ENCODE assay signal across 1 cellular context in genomic region chr20:23943304-23943703, GRCh38.
TF ChIP-seq lines count a peak whose summit lies in the region.

No MANE protein-coding gene starts in this region.

TF ChIP-seq in HepG2, 621 proteins besides CTCF, POLR2A, EP300 and RAD21 (continued from another document):
- TF ChIP-seq PHB2 (IDR thresholded peaks at IDR 0.05; ENCODE audit: partially characterized antibody) (peak; percentile 51), ATF7 (IDR thresholded peaks at IDR 0.05) (peak; percentile 17; the same call in 1 of the 2 replicates), ATF7 (CRISPR knock-in tag; IDR thresholded peaks at IDR 0.05) (no peak), ZNF275 (CRISPR knock-in tag; IDR thresholded peaks at IDR 0.05; ENCODE audit: borderline replicate concordance) (no peak), EED (CRISPR knock-in tag; IDR thresholded peaks at IDR 0.05) (no peak), GTF2F1 (IDR thresholded peaks at IDR 0.05; ENCODE audit: low read length) (no peak), PRDM15 (CRISPR knock-in tag; IDR thresholded peaks at IDR 0.05) (no peak), CHCHD3 (CRISPR knock-in tag; IDR thresholded peaks at IDR 0.05) (no peak), ZNF572 (CRISPR knock-in tag; IDR thresholded peaks at IDR 0.05) (no peak)
- TF ChIP-seq, protein P1, sequence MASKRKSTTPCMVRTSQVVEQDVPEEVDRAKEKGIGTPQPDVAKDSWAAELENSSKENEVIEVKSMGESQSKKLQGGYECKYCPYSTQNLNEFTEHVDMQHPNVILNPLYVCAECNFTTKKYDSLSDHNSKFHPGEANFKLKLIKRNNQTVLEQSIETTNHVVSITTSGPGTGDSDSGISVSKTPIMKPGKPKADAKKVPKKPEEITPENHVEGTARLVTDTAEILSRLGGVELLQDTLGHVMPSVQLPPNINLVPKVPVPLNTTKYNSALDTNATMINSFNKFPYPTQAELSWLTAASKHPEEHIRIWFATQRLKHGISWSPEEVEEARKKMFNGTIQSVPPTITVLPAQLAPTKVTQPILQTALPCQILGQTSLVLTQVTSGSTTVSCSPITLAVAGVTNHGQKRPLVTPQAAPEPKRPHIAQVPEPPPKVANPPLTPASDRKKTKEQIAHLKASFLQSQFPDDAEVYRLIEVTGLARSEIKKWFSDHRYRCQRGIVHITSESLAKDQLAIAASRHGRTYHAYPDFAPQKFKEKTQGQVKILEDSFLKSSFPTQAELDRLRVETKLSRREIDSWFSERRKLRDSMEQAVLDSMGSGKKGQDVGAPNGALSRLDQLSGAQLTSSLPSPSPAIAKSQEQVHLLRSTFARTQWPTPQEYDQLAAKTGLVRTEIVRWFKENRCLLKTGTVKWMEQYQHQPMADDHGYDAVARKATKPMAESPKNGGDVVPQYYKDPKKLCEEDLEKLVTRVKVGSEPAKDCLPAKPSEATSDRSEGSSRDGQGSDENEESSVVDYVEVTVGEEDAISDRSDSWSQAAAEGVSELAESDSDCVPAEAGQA (IDR thresholded peaks at IDR 0.05; ENCODE audit: low read depth) = no peak
- TF ChIP-seq, protein P1 (CRISPR knock-in tag; IDR thresholded peaks at IDR 0.05; ENCODE audit: borderline replicate concordance) = no peak
- TF ChIP-seq, protein P2, sequence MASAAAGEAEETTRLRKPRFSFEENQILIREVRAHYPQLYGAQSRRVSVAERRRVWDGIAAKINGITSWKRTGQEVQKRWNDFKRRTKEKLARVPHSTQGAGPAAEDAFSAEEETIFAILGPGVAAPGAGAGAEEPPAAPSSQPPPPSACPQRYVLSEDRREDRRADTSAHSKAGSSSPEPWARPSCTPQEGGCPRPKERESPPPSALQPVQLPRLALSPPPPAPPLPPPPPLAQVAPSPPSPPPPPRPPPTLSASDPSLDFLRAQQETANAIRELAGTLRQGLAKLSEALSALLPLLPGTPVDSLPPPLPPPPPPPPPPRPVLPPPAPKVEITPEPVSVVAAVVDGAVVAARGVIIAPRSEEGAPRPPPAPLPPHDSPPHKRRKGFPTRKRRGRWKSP (CRISPR knock-in tag; IDR thresholded peaks at IDR 0.05) = no peak
TF ChIP-seq in HepG2: peak in this region for 4.
